ENCODE assay signal across 2 cellular contexts in genomic region chr13:112870737-112871287, GRCh38.
TF ChIP-seq lines count a peak whose summit lies in the region.

No MANE protein-coding gene starts in this region.

TF ChIP-seq in GM23338, 12 proteins besides CTCF, POLR2A, EP300 and RAD21 (continued from another document):
- TF ChIP-seq ZNF462 (CRISPR knock-in tag; IDR thresholded peaks at IDR 0.05) (no peak), NANOG (IDR thresholded peaks at IDR 0.05; ENCODE audit: borderline replicate concordance) (no peak), ZNF114 (CRISPR knock-in tag; IDR thresholded peaks at IDR 0.05) (no peak), EZH2 (IDR thresholded peaks at IDR 0.05; ENCODE audit: low read depth, unreplicated experiment) (no peak), STAT1 (IDR thresholded peaks at IDR 0.05; ENCODE audit: unreplicated experiment) (no peak), EZH2phosphoT487 (IDR thresholded peaks at IDR 0.05; ENCODE audit: unreplicated experiment) (no peak), POLR2AphosphoS5 (IDR thresholded peaks at IDR 0.05; ENCODE audit: low read depth) (no peak), JUNB (IDR thresholded peaks at IDR 0.05; ENCODE audit: unreplicated experiment) (no peak)
- TF ChIP-seq, protein P1, sequence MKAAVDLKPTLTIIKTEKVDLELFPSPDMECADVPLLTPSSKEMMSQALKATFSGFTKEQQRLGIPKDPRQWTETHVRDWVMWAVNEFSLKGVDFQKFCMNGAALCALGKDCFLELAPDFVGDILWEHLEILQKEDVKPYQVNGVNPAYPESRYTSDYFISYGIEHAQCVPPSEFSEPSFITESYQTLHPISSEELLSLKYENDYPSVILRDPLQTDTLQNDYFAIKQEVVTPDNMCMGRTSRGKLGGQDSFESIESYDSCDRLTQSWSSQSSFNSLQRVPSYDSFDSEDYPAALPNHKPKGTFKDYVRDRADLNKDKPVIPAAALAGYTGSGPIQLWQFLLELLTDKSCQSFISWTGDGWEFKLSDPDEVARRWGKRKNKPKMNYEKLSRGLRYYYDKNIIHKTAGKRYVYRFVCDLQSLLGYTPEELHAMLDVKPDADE (IDR thresholded peaks at IDR 0.05): no peak
- TF ChIP-seq, protein P2, sequence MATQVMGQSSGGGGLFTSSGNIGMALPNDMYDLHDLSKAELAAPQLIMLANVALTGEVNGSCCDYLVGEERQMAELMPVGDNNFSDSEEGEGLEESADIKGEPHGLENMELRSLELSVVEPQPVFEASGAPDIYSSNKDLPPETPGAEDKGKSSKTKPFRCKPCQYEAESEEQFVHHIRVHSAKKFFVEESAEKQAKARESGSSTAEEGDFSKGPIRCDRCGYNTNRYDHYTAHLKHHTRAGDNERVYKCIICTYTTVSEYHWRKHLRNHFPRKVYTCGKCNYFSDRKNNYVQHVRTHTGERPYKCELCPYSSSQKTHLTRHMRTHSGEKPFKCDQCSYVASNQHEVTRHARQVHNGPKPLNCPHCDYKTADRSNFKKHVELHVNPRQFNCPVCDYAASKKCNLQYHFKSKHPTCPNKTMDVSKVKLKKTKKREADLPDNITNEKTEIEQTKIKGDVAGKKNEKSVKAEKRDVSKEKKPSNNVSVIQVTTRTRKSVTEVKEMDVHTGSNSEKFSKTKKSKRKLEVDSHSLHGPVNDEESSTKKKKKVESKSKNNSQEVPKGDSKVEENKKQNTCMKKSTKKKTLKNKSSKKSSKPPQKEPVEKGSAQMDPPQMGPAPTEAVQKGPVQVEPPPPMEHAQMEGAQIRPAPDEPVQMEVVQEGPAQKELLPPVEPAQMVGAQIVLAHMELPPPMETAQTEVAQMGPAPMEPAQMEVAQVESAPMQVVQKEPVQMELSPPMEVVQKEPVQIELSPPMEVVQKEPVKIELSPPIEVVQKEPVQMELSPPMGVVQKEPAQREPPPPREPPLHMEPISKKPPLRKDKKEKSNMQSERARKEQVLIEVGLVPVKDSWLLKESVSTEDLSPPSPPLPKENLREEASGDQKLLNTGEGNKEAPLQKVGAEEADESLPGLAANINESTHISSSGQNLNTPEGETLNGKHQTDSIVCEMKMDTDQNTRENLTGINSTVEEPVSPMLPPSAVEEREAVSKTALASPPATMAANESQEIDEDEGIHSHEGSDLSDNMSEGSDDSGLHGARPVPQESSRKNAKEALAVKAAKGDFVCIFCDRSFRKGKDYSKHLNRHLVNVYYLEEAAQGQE (IDR thresholded peaks at IDR 0.05; ENCODE audit: unreplicated experiment): no peak

TF ChIP-seq in SK-N-SH treated with all-trans-retinoic acid at 6 μM for 48 hours, 23 proteins besides CTCF, POLR2A, EP300 and RAD21 (continued from another document):
- TF ChIP-seq, protein P3, sequence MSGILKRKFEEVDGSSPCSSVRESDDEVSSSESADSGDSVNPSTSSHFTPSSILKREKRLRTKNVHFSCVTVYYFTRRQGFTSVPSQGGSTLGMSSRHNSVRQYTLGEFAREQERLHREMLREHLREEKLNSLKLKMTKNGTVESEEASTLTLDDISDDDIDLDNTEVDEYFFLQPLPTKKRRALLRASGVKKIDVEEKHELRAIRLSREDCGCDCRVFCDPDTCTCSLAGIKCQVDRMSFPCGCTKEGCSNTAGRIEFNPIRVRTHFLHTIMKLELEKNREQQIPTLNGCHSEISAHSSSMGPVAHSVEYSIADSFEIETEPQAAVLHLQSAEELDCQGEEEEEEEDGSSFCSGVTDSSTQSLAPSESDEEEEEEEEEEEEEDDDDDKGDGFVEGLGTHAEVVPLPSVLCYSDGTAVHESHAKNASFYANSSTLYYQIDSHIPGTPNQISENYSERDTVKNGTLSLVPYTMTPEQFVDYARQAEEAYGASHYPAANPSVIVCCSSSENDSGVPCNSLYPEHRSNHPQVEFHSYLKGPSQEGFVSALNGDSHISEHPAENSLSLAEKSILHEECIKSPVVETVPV (CRISPR knock-in tag; IDR thresholded peaks at IDR 0.05): no peak
- no peak for TF ChIP-seq ZNF8 (CRISPR knock-in tag; IDR thresholded peaks at IDR 0.05)
- TF ChIP-seq CREB5 (CRISPR knock-in tag; IDR thresholded peaks at IDR 0.05; ENCODE audit: low read depth): no peak
- no peak for TF ChIP-seq CSDC2 (CRISPR knock-in tag; IDR thresholded peaks at IDR 0.05)
- no peak for TF ChIP-seq OSR1 (CRISPR knock-in tag; IDR thresholded peaks at IDR 0.05)
- no peak for TF ChIP-seq TOX (CRISPR knock-in tag; IDR thresholded peaks at IDR 0.05; ENCODE audit: borderline replicate concordance)
- TF ChIP-seq ESRRG (CRISPR knock-in tag; IDR thresholded peaks at IDR 0.05): no peak
- no peak for TF ChIP-seq ZC3H10 (CRISPR knock-in tag; IDR thresholded peaks at IDR 0.05)
- no peak for TF ChIP-seq ZFP30 (CRISPR knock-in tag; IDR thresholded peaks at IDR 0.05)
- no peak for TF ChIP-seq ZNF565 (CRISPR knock-in tag; conservative IDR thresholded peaks at IDR 0.05; ENCODE audit: low read depth)
- TF ChIP-seq PPARA (CRISPR knock-in tag; IDR thresholded peaks at IDR 0.05; ENCODE audit: borderline replicate concordance): no peak
- no peak for TF ChIP-seq RARB (CRISPR knock-in tag; IDR thresholded peaks at IDR 0.05)
- no peak for TF ChIP-seq TSHZ2 (CRISPR knock-in tag; IDR thresholded peaks at IDR 0.05)
